ENCODE assay signal across 8 cellular contexts in the genomic region with DNA sequence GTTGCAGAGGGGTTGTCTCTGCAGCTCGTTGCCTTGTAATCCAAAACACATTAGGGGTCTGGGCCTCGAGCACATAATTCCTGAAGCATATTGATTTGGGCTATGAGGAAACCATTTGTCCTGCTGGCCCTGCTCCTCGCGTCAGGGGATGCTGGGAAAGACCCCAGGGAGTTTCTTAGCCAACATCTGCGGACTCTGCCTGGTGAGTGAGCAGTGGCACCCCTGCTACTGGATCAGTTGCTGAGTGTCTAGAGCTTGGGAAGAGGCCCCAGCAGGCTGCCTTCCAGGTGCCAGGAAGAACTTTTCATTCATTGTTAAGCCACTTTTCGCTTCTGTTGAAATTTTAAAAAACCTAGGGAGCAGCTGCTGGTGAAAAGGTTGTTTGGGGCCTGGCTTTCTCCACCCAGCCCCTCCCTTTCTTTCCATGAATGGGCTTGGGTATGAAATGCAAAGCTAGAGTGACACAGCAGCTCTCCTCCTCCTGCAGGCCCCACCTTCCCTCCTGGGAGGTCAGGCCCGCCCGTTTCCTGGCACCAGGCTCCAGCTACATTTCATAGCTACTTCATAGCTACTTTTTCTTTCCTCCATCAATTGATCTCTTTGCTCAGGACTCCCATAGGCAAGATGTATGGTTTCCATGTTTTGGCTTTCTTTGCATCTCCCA. TPM values are rescaled to one million over a fixed set of nuclear protein-coding genes. Genes with fewer than 3 reads are reported as not detected.
A peak's percentile ranks its signal among the peaks of the same experiment; 100 is the strongest.
DNase-seq lines count a peak whose midpoint lies in the region; ATAC-seq lines count a peak whose summit lies in the region.

No MANE protein-coding gene starts in this region.

- H3K4me3 Mint-ChIP-seq in activated T-helper 1 cell treated with anti-CD3 and anti-CD28 coated beads, Interleukin-12 subunit alpha, Interleukin-12 subunit beta, Interleukin-2, Interleukin-4 antibody, amounts not matched to agents 30 ng/mL and 10 ng/mL and 1 ng/mL, durations not matched to agents 14 hours and 24 hours and 36 hours, result no peak overlapping the region

- H3K27me3 Mint-ChIP-seq in activated T-helper 1 cell treated with anti-CD3 and anti-CD28 coated beads, Interleukin-12 subunit alpha, Interleukin-12 subunit beta, Interleukin-2, Interleukin-4 antibody, amounts not matched to agents 30 ng/mL and 10 ng/mL and 1 ng/mL, durations not matched to agents 14 hours and 24 hours and 36 hours (ENCODE audit: insufficient read depth), result no peaks in the 10 kb centered on the region

- peaks cover 56% of the 10 kb centered on the region for H3K36me3 Mint-ChIP-seq in activated T-helper 1 cell treated with anti-CD3 and anti-CD28 coated beads, Interleukin-12 subunit alpha, Interleukin-12 subunit beta, Interleukin-2, Interleukin-4 antibody, amounts not matched to agents 30 ng/mL and 10 ng/mL and 1 ng/mL, durations not matched to agents 14 hours and 24 hours and 36 hours (ENCODE audit: low read depth)

- H3K4me1 Mint-ChIP-seq in activated T-helper 1 cell treated with anti-CD3 and anti-CD28 coated beads, Interleukin-12 subunit alpha, Interleukin-12 subunit beta, Interleukin-2, Interleukin-4 antibody, amounts not matched to agents 30 ng/mL and 10 ng/mL and 1 ng/mL, durations not matched to agents 14 hours and 24 hours and 36 hours (ENCODE audit: low read depth), result peaks cover 39% of the 10 kb centered on the region

- no peaks in the 10 kb centered on the region for H3K27me3 ChIP-seq in BLaER1 treated with 17β-estradiol and CSF1 and Interleukin-3, amounts not matched to agents 10 nM and 100 nM
- H3K27me3 ChIP-seq in iPS-20b (ENCODE audit: insufficient read depth, low read length), result no peaks in the 10 kb centered on the region

- H3K9me3 Mint-ChIP-seq in activated T-helper 1 cell treated with anti-CD3 and anti-CD28 coated beads, Interleukin-12 subunit alpha, Interleukin-12 subunit beta, Interleukin-2, Interleukin-4 antibody, amounts not matched to agents 30 ng/mL and 10 ng/mL and 1 ng/mL, durations not matched to agents 14 hours and 24 hours and 36 hours, result no peaks in the 10 kb centered on the region

- no peaks in the 10 kb centered on the region for H3K9me3 ChIP-seq in BLaER1 treated with 17β-estradiol and CSF1 and Interleukin-3, amounts not matched to agents 10 nM and 100 nM (replicated peaks in 1 of 11)
- H3K9me3 ChIP-seq in iPS-20b (ENCODE audit: insufficient read depth, low read depth, low read length), result no peaks in the 10 kb centered on the region

- peak overlapping the region; percentile 14 to 69 (median 53); a peak in 18 of 22 replicates for H3K9ac ChIP-seq in BLaER1 treated with 17β-estradiol and CSF1 and Interleukin-3, amounts not matched to agents 10 nM and 100 nM
- H3K9ac ChIP-seq in iPS-20b (ENCODE audit: low read depth, low read length), result peak overlapping the region; percentile 58; the same call in 1 of the 2 replicates

- peaks cover 13 to 38% (median 26%) of the 10 kb centered on the region in 10 experiments for H3K4me1 ChIP-seq in BLaER1 treated with 17β-estradiol and CSF1 and Interleukin-3, amounts not matched to agents 10 nM and 100 nM
- peaks cover 19% of the 10 kb centered on the region; the same call in 1 of the 2 replicates for H3K4me1 ChIP-seq in iPS-20b (ENCODE audit: insufficient read depth, low read length)

- H3K4me2 ChIP-seq in BLaER1 treated with 17β-estradiol and CSF1 and Interleukin-3, amounts not matched to agents 10 nM and 100 nM, result peak overlapping the region in 10 of 11 experiments; percentile 20 to 89 (median 70); a peak in 19 of 22 replicates

- intact Hi-C loops in activated T-helper 1 cell treated with anti-CD3 and anti-CD28 coated beads, Interleukin-12 subunit alpha, Interleukin-12 subunit beta, Interleukin-2, Interleukin-4 antibody, amounts not matched to agents 30 ng/mL and 10 ng/mL and 1 ng/mL, durations not matched to agents 14 hours and 24 hours and 36 hours (cut with micrococcal nuclease), result loop anchor here (5.0 kb wide), 3 partner anchors 43 to 403 kb away; partner anchors contain the start of gene KIFBP

- H4K20me1 ChIP-seq in BLaER1 treated with 17β-estradiol and CSF1 and Interleukin-3, amounts not matched to agents 10 nM and 100 nM, result peaks cover 0 to 67% (median 0%) of the 10 kb centered on the region in 11 experiments; a peak in 7 of 22 replicates

- peak overlapping the region in 9 of 11 experiments; percentile 43 to 79 (median 63); a peak in 18 of 22 replicates for H3K27ac ChIP-seq in BLaER1 treated with 17β-estradiol and CSF1 and Interleukin-3, amounts not matched to agents 10 nM and 100 nM
- H3K27ac ChIP-seq in iPS-20b (ENCODE audit: low read length), result peak overlapping the region; percentile 52

- H3K36me3 ChIP-seq in BLaER1 treated with 17β-estradiol and CSF1 and Interleukin-3, amounts not matched to agents 10 nM and 100 nM, result peaks cover 62 to 98% (median 87%) of the 10 kb centered on the region in 11 experiments
- peaks cover 82% of the 10 kb centered on the region for H3K36me3 ChIP-seq in iPS-20b (ENCODE audit: insufficient read depth, low read depth, low read length)

- ATAC-seq in HG03045 (IDR thresholded peaks at IDR 0.05; ENCODE audit: unreplicated experiment) (no peak), HG03457 (IDR thresholded peaks at IDR 0.05; ENCODE audit: unreplicated experiment) (no peak), HG02759 (IDR thresholded peaks at IDR 0.05; ENCODE audit: unreplicated experiment) (no peak)

- no peak overlapping the region for H3K27ac Mint-ChIP-seq in activated T-helper 1 cell treated with anti-CD3 and anti-CD28 coated beads, Interleukin-12 subunit alpha, Interleukin-12 subunit beta, Interleukin-2, Interleukin-4 antibody, amounts not matched to agents 30 ng/mL and 10 ng/mL and 1 ng/mL, durations not matched to agents 14 hours and 24 hours and 36 hours

- H3K4me3 ChIP-seq in BLaER1 treated with 17β-estradiol and CSF1 and Interleukin-3, amounts not matched to agents 10 nM and 100 nM, result peak overlapping the region in 1 of 10 experiments; percentile 32; a peak in 1 of 20 replicates
- H3K4me3 ChIP-seq in iPS-20b (ENCODE audit: low read length), result no peak overlapping the region

- DNase-seq in HT-29 (ENCODE audit: low spot score), result peak; percentile 42
- DNase-seq in activated T-helper 1 cell treated with anti-CD3 and anti-CD28 coated beads, Interleukin-12 subunit alpha, Interleukin-12 subunit beta, Interleukin-2, Interleukin-4 antibody, amounts not matched to agents 30 ng/mL and 10 ng/mL and 1 ng/mL, durations not matched to agents 14 hours and 24 hours and 36 hours (ENCODE audit: low spot score), result peak; percentile 17
- DNase-seq in NCI-H187 treated with DMSO at 0.1 percent for 48 hours (lab: John Stamatoyannopoulos, UW), result no peak

RNA-seq across cellular contexts. Expression of gene TACR2, which starts 26.8 kb away (rescaled TPM):
- total RNA-seq in HT-29 (2014; rRNA removed; shearing (Covaris generic)), result 1.9 and 2.2 TPM in 2 replicates
- not detected in 2 replicates for total RNA-seq in activated T-helper 1 cell treated with anti-CD3 and anti-CD28 coated beads, Interleukin-12 subunit alpha, Interleukin-12 subunit beta, Interleukin-2, Interleukin-4 antibody, amounts not matched to agents 30 ng/mL and 10 ng/mL and 1 ng/mL, durations not matched to agents 14 hours and 24 hours and 36 hours
